ENCODE assay signal across 8 cellular contexts in genomic region chr12:26524862-26525465, GRCh38.
DNase-seq lines count a peak whose midpoint lies in the region; ATAC-seq and TF ChIP-seq lines count a peak whose summit lies in the region.

No MANE protein-coding gene starts in this region.

- POLR2A ChIA-PET in BJ (lab: Charles Lee) = no interaction called here

- no peaks in the 10 kb centered on the region for H3K27me3 ChIP-seq in BJ (ENCODE audit: control insufficient read depth, insufficient read depth, low read length)
- no peaks in the 10 kb centered on the region for H3K27me3 ChIP-seq in adrenal gland
- H3K27me3 ChIP-seq in right lobe of liver = no peaks in the 10 kb centered on the region

- no peaks in the 10 kb centered on the region for H3K36me3 ChIP-seq in BJ (ENCODE audit: control insufficient read depth, insufficient read depth, low read length)
- no peaks in the 10 kb centered on the region for H3K36me3 ChIP-seq in adrenal gland (replicated peaks in 1 of 2)
- H3K36me3 ChIP-seq in right lobe of liver = peaks cover 0 to 2% (median 0%) of the 10 kb centered on the region in 4 donors

- 94 to 98% (median 98%) methylated on average over 2 of the region's 2 CpGs for WGBS in adrenal gland, 4 donors
- 97% methylated on average over 2 of the region's 2 CpGs for WGBS in right lobe of liver (ENCODE audit: insufficient coverage, low coverage, low lambda C conversion rate, missing lambda C conversion rate)

- CTCF ChIA-PET in BJ (lab: Yijun Ruan, JAX) = interaction anchor here (0.6 to 1.4 kb wide), 3 partner anchors 10 to 1866 kb away, joined by 3 read pairs; no protein-coding TSS in a partner anchor

- H3K4me1 ChIP-seq in adrenal gland (replicated peaks in 1 of 2) (peaks cover 7 to 9% of the 10 kb centered on the region in 2 donors), right lobe of liver (peaks cover 0 to 14% (median 2%) of the 10 kb centered on the region in 4 donors)

- intact Hi-C loops in adrenal gland (cut with DNase I) (loop anchor here in 1 of 2 donors (10.0 kb wide), 1 partner anchor 430 kb away; no protein-coding TSS in a partner anchor), right lobe of liver (cut with DNase I) (no loop called here)

- TF ChIP-seq POLR2A in adrenal gland (IDR thresholded peaks at IDR 0.05) = no peak
- no peak for TF ChIP-seq POLR2A in right lobe of liver (IDR thresholded peaks at IDR 0.05)

- ATAC-seq in right lobe of liver (peak in 2 of 4 donors; percentile 18 to 25), HG03432 (IDR thresholded peaks at IDR 0.05; ENCODE audit: unreplicated experiment) (no peak)

- H3K9me3 ChIP-seq in adrenal gland (replicated peaks in 1 of 3) = peaks cover 0 to 6% (median 0%) of the 10 kb centered on the region in 3 donors
- H3K9me3 ChIP-seq in right lobe of liver = peaks cover 0 to 6% (median 0%) of the 10 kb centered on the region in 4 donors

- TF ChIP-seq CTCF in BJ (IDR thresholded peaks at IDR 0.05; ENCODE audit: insufficient read depth, low read depth, low read length) (peak; percentile 45), HFF-Myc (IDR thresholded peaks at IDR 0.05; ENCODE audit: low read depth, low read length, missing control alignments) (peak; percentile 57), adrenal gland (IDR thresholded peaks at IDR 0.05) (peak; percentile 33 to 69 (median 58)), right lobe of liver (IDR thresholded peaks at IDR 0.05) (peak; percentile 47 to 58 (median 48))

- DNase-seq in BJ (ENCODE audit: low read depth) (no peak), HFF-Myc (ENCODE audit: extremely low read depth, low read depth) (no peak), adrenal gland (peak in 6 of 7 donors; percentile 22 to 76 (median 35)), right lobe of liver (no peak), NCI-H526 (lab: John Stamatoyannopoulos, UW) (no peak), NCI-H146 treated with DMSO at 0.1 percent for 48 hours (lab: John Stamatoyannopoulos, UW; ENCODE audit: unreplicated experiment) (no peak), DMS153 (lab: John Stamatoyannopoulos, UW) (no peak)

- H3K27ac ChIP-seq in adrenal gland (peak overlapping the region in 1 of 5 donors; percentile 80), right lobe of liver (no peak overlapping the region)

- H3K4me3 ChIP-seq in BJ (ENCODE audit: low read depth, low read length) = no peak overlapping the region
- no peak overlapping the region for H3K4me3 ChIP-seq in HFF-Myc (replicated peaks; ENCODE audit: low read depth, low read length)
- H3K4me3 ChIP-seq in adrenal gland = no peak overlapping the region
- H3K4me3 ChIP-seq in right lobe of liver = no peak overlapping the region

Comparison
In these comparisons a context has a peak if more than half of its experiments do, and no peak if none do; other contexts are left out.
1. DNase-seq: peak in adrenal gland (6 of 7); none in BJ (single experiment), HFF-Myc (single experiment), right lobe of liver (0 of 3), NCI-H526 (0 of 2), NCI-H146 treated with DMSO at 0.1 percent for 48 hours (single experiment) and DMS153 (single experiment).
2. Peak in every context shown above with its lines, with median percentiles within 50 percentile points of each other: CTCF ChIP-seq.